19 cellular contexts compared by ENCODE assay signal in the genomic region with DNA sequence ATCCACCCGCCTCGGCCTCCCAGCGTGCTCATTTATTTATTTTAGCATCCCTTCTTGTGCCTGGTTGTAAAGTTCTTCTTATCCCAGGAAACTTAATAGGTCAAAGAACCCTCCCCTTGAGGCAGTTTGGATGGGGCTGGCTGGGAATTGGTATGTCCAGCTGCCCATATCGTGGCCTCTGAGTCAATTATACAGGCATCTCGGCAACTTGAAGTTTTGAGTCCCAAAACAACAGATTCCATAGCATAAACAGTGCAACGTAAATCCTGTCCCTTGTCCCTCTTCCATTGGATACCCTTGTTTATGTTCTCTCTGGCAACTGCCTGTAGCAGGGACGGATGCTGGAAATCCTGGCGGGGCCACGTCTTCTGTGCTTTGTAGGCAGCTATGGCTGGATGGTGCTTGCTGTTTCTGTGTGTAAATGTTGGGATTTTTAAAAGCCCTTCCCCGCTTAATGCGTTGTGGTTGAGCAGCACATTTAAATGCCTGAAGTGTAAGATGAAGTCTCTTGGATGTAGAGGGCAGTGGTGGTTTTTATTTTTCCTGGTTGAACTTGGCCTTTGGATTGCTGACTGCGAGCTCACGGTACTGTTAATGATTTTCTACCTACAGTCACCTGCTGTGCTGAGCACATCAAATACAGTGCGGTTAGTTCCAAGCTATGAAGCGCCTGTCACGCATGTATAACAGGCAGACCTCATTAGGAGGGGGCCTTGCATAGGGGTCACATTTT.
DNase-seq lines count a peak whose midpoint lies in the region; ATAC-seq and TF ChIP-seq lines count a peak whose summit lies in the region.
"Had no signal": no experiment of that assay in that cellular context is flagged by ENCODE, and none has a peak within 500 bp of the region (broad histone marks: within the 10 kb centered on the region; RNA-seq: fewer than 3 reads in every experiment).

No MANE protein-coding gene starts in this region.

- ATAC-seq in HG03175 (IDR thresholded peaks at IDR 0.05; ENCODE audit: unreplicated experiment): no peak
- ATAC-seq: activated naive CD4-positive, alpha-beta T cell treated with anti-CD3 and anti-CD28 coated beads, Interleukin-2, amount 50 U/mL, for 72 hours; heart left ventricle; psoas muscle had no signal

- H3K36me3 ChIP-seq in ascending aorta: no peaks in the 10 kb centered on the region
- H3K36me3 ChIP-seq: esophagus squamous epithelium, heart left ventricle, vagina had no signal

- no peaks in the 10 kb centered on the region for H3K4me1 ChIP-seq in ascending aorta
- H3K4me1 ChIP-seq: esophagus squamous epithelium, heart left ventricle, psoas muscle, vagina had no signal

- H3K27me3 ChIP-seq in ascending aorta: no peaks in the 10 kb centered on the region
- H3K27me3 ChIP-seq: esophagus squamous epithelium, heart left ventricle, vagina had no signal

- no peak overlapping the region for H3K4me3 ChIP-seq in ascending aorta
- H3K4me3 ChIP-seq: dorsolateral prefrontal cortex, esophagus squamous epithelium, heart left ventricle, psoas muscle, vagina had no signal

- no peak overlapping the region for H3K27ac ChIP-seq in ascending aorta
- H3K27ac ChIP-seq: dorsolateral prefrontal cortex, esophagus squamous epithelium, heart left ventricle, psoas muscle, vagina had no signal

- TF ChIP-seq CTCF in ascending aorta (IDR thresholded peaks at IDR 0.05): no peak

- intact Hi-C loops in ascending aorta (cut with DNase I): no loop called here

- DNase-seq in DMS79 (lab: John Stamatoyannopoulos, UW) (peak; percentile 70), SW480 (ENCODE audit: low spot score) (peak; percentile 53), left kidney (ENCODE audit: low read depth, low spot score) (peak; percentile 89), retina (peak; percentile 56), AML-193 (lab: John Stamatoyannopoulos, UW) (no peak), ascending aorta (ENCODE audit: low spot score in 2 of 2) (no peak)
- DNase-seq in effector CD4-positive, alpha-beta T cell: no peak
- DNase-seq: activated CD4-positive, alpha-beta T cell treated with anti-CD3 and anti-CD28 coated beads, Interleukin-2, amount 50 U/mL, for 48 hours; activated T-cell treated with anti-CD3 and anti-CD28 coated beads, Interleukin-2, amount 50 U/mL, for 48 hours; dorsolateral prefrontal cortex; esophagus squamous epithelium; HCEC 1CT; heart left ventricle; NCI-H2029 treated with DMSO at 0.1 percent for 48 hours; NCI-H82; psoas muscle had no signal

- no peaks in the 10 kb centered on the region for H3K9me3 ChIP-seq in ascending aorta
- H3K9me3 ChIP-seq: esophagus squamous epithelium, heart left ventricle, psoas muscle, vagina had no signal

Comparison
In these comparisons a context has a peak if more than half of its experiments do, and no peak if none do; other contexts are left out.
1. DNase-seq: peak in DMS79 (single experiment), SW480 (single experiment), left kidney (single experiment) and retina (single experiment); none in AML-193 (0 of 2), ascending aorta (0 of 2) and effector CD4-positive, alpha-beta T cell (single experiment).